ENCODE assay signal across 10 cellular contexts in the genomic region with DNA sequence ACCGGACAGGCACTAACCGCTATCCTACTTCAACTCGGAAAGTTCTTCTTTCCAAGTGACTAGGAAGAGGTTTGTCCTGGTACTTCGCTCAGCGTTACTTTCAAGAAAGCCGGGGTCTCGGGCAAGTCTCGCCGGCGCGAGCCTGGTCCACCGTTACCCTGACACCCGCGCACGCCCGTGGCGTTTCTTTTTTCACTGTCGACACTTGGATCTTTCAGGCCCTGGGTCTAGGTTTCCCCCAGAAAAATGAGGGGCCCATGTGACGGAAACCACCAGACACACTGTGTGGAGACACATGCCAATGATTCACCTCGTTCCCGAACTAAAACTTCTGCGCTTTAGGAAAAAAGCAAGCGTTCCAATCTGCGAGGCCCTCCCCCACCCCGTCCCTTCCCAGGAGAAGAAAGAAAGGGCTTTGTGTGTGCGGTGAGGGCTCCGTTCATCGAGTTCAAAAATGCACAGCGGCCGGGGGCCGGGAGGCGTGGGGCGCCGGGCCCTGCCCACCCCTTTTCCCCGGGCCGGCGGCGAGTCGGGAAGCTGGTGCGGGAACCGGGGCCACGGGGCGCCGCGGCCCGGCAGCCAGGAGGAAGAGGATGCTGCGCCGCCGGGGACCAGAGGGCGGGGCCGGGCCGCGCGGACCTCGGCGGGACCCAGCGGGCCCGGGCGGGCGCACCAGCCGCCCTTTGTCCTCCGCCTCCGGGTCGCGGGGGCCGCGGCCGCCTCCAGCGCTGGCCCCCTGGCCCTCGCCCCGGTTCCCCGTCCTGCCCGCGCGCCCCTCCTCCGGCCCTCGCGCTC.
DNase-seq lines count a peak whose midpoint lies in the region; ATAC-seq lines count a peak whose summit lies in the region.
"Had no signal": no experiment of that assay in that cellular context is flagged by ENCODE, and none has a peak within 500 bp of the region (broad histone marks: within the 10 kb centered on the region; RNA-seq: fewer than 3 reads in every experiment).

No MANE protein-coding gene starts in this region.

- H3K4me3 ChIP-seq in BLaER1: peak overlapping the region; percentile 72

- H3K4me1 Mint-ChIP-seq in stimulated activated memory B cell treated with anti-CD40 and anti-IgM and Interleukin-4, amounts not matched to agents 10 μg/mL and 1 μg/mL and 100 μg/mL, for 72 hours: peaks cover 13% of the 10 kb centered on the region

- peak overlapping the region; percentile 63 for H3K4me3 Mint-ChIP-seq in stimulated activated memory B cell treated with anti-CD40 and anti-IgM and Interleukin-4, amounts not matched to agents 10 μg/mL and 1 μg/mL and 100 μg/mL, for 72 hours

- peaks cover 6% of the 10 kb centered on the region for H3K36me3 Mint-ChIP-seq in stimulated activated memory B cell treated with anti-CD40 and anti-IgM and Interleukin-4, amounts not matched to agents 10 μg/mL and 1 μg/mL and 100 μg/mL, for 72 hours

- no peaks in the 10 kb centered on the region for H3K36me3 ChIP-seq in BLaER1
- H3K36me3 ChIP-seq: HAP-1 had no signal

- H3K9ac ChIP-seq in BLaER1: no peak overlapping the region

- peak; percentile 66 for DNase-seq in KBM-7
- peak; percentile 52 for DNase-seq in cerebellar cortex (ENCODE audit: low spot score)
- DNase-seq in kidney tubule cell (ENCODE audit: low spot score): peak; percentile 6
- DNase-seq in SKM-1 treated with dmso at 0.1 percent for 144 hours (lab: John Stamatoyannopoulos, UW; ENCODE audit: unreplicated experiment): no peak
- no peak for DNase-seq in activated CD4-positive, alpha-beta T cell treated with anti-CD3 and anti-CD28 coated beads for 1 hour

- peak overlapping the region; percentile 98 for H3K4me2 ChIP-seq in BLaER1

- in situ Hi-C loops in KBM-7 (cut with MboI; ENCODE audit: low pct_unique_long_range_greater_than_20kb, low sequenced_read_pairs): no loop called here

- H3K27me3 Mint-ChIP-seq in stimulated activated memory B cell treated with anti-CD40 and anti-IgM and Interleukin-4, amounts not matched to agents 10 μg/mL and 1 μg/mL and 100 μg/mL, for 72 hours: peaks cover 72% of the 10 kb centered on the region

- no peak overlapping the region for H3K27ac ChIP-seq in BLaER1
- H3K27ac ChIP-seq: epithelial cell of prostate had no signal

- H4K20me1 ChIP-seq in BLaER1: peaks cover 67% of the 10 kb centered on the region

- H3K27ac Mint-ChIP-seq in stimulated activated memory B cell treated with anti-CD40 and anti-IgM and Interleukin-4, amounts not matched to agents 10 μg/mL and 1 μg/mL and 100 μg/mL, for 72 hours: no peak overlapping the region

- no peaks in the 10 kb centered on the region for H3K9me3 Mint-ChIP-seq in stimulated activated memory B cell treated with anti-CD40 and anti-IgM and Interleukin-4, amounts not matched to agents 10 μg/mL and 1 μg/mL and 100 μg/mL, for 72 hours

- peaks cover 92% of the 10 kb centered on the region for H3K27me3 ChIP-seq in BLaER1

- H3K9me3 ChIP-seq in BLaER1: no peaks in the 10 kb centered on the region
- H3K9me3 ChIP-seq: HAP-1 had no signal

- H3K4me1 ChIP-seq in BLaER1: peaks cover 28% of the 10 kb centered on the region

- no peak for ATAC-seq in stimulated activated memory B cell treated with anti-CD40 and anti-IgM and Interleukin-4, amounts not matched to agents 10 μg/mL and 1 μg/mL and 100 μg/mL, for 72 hours
- ATAC-seq in GM21529 (IDR thresholded peaks at IDR 0.05; ENCODE audit: unreplicated experiment): no peak

Comparison
In these comparisons a context has a peak if more than half of its experiments do, and no peak if none do; other contexts are left out.
1. DNase-seq: peak in KBM-7 (single experiment), cerebellar cortex (single experiment) and kidney tubule cell (single experiment); none in SKM-1 treated with dmso at 0.1 percent for 144 hours (single experiment) and activated CD4-positive, alpha-beta T cell treated with anti-CD3 and anti-CD28 coated beads for 1 hour (single experiment).